23 cellular contexts compared by ENCODE assay signal in the genomic region with DNA sequence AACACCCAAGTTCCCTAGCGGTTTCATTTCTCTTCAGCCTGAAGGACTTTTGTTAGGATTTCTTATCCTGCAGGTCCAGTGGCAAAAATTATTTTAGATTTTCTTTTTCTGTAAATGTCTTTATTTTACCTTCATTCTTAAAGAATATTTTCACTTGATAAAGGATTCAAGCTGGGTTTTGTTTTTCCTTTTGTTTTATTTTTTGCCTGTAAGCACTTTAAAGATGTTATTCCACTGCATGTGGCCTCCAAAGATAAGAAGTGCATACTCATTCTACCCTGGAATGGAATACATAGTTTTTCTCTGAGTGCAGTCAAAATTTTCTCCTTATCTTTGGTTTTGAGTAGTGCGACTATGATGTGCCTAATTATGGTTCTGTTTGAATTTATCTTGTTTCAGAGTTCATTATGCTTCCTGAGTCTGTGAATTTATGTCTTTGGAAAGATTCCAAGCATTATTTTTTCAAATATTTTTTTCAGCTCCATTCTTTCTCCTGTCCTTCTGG.
DNase-seq lines count a peak whose midpoint lies in the region; ATAC-seq and TF ChIP-seq lines count a peak whose summit lies in the region.
"Had no signal": no experiment of that assay in that cellular context is flagged by ENCODE, and none has a peak within 500 bp of the region (broad histone marks: within the 10 kb centered on the region; RNA-seq: fewer than 3 reads in every experiment).

No MANE protein-coding gene starts in this region.

- no peak overlapping the region for H3K4me3 ChIP-seq in CD8-positive, alpha-beta memory T cell (ENCODE audit: low read length)
- H3K4me3 ChIP-seq in Karpas-422 (ENCODE audit: low read length) (no peak overlapping the region), ascending aorta (no peak overlapping the region), fibroblast of pulmonary artery (replicated peaks; ENCODE audit: low read depth, low read length) (no peak overlapping the region), GM23248 (no peak overlapping the region)
- H3K4me3 ChIP-seq: esophagus squamous epithelium, MG63, Peyer's patch, SJCRH30, skin epidermis had no signal

- in situ Hi-C loops in GM23248 (cut with MboI), result no loop called here

- no peaks in the 10 kb centered on the region for H3K9me2 ChIP-seq in Karpas-422 (replicated peaks; ENCODE audit: insufficient read depth, low read length)
- no peaks in the 10 kb centered on the region for H3K9me2 ChIP-seq in GM23248 (ENCODE audit: insufficient read depth)

- H4K20me1 ChIP-seq in Karpas-422 (ENCODE audit: insufficient read depth, low read depth, low read length), result peaks cover 17% of the 10 kb centered on the region; the same call in 1 of the 2 replicates
- H4K20me1 ChIP-seq in GM23248 (ENCODE audit: insufficient read depth), result no peaks in the 10 kb centered on the region

- no peaks in the 10 kb centered on the region for H3K27me3 ChIP-seq in CD8-positive, alpha-beta memory T cell (ENCODE audit: insufficient read depth, low read length, poor library complexity, severe bottlenecking)
- no peaks in the 10 kb centered on the region for H3K27me3 ChIP-seq in Karpas-422 (ENCODE audit: low read length)
- H3K27me3 ChIP-seq in ascending aorta, result no peaks in the 10 kb centered on the region
- H3K27me3 ChIP-seq in GM23248 (replicated peaks; ENCODE audit: insufficient read depth), result no peaks in the 10 kb centered on the region
- H3K27me3 ChIP-seq: esophagus squamous epithelium, MG63, Peyer's patch, SJCRH30 had no signal

- H3K9me3 Mint-ChIP-seq in CD8-positive, alpha-beta memory T cell, result no peaks in the 10 kb centered on the region
- H3K9me3 Mint-ChIP-seq in natural killer cell, result no peaks in the 10 kb centered on the region
- H3K9me3 Mint-ChIP-seq: activated T-cell treated with anti-CD3 and anti-CD28 coated beads, Interleukin-2, amount 50 U/mL, for 4 hours; IgD-negative memory B cell had no signal

- peak overlapping the region; percentile 61 for H3K27ac ChIP-seq in CD8-positive, alpha-beta memory T cell (ENCODE audit: low read depth, low read length)
- H3K27ac ChIP-seq in Karpas-422 (ENCODE audit: low read length) (peak overlapping the region; percentile 28; the same call in 1 of the 2 replicates), ascending aorta (peak overlapping the region; percentile 39 to 42), GM23248 (no peak overlapping the region)
- H3K27ac ChIP-seq: esophagus squamous epithelium, Peyer's patch, SJCRH30, skin epidermis had no signal

- H3K9ac ChIP-seq in Karpas-422 (ENCODE audit: low read length) (no peak overlapping the region), GM23248 (no peak overlapping the region)

- H3K36me3 Mint-ChIP-seq in CD8-positive, alpha-beta memory T cell, result peaks cover 6 to 36% (median 13%) of the 10 kb centered on the region in 3 donors
- H3K36me3 Mint-ChIP-seq in natural killer cell, result no peaks in the 10 kb centered on the region

- CTCF ChIA-PET in CD8-positive, alpha-beta memory T cell (lab: Charles Lee), result no interaction called here

- H3K9me3 ChIP-seq in CD8-positive, alpha-beta memory T cell (ENCODE audit: low read length), result no peaks in the 10 kb centered on the region
- H3K9me3 ChIP-seq in Karpas-422 (ENCODE audit: low read length) (no peaks in the 10 kb centered on the region), ascending aorta (peaks cover 0 to 5% of the 10 kb centered on the region in 2 donors), GM23248 (ENCODE audit: low read depth) (no peaks in the 10 kb centered on the region)
- H3K9me3 ChIP-seq: esophagus squamous epithelium, MG63, Peyer's patch, SJCRH30 had no signal

- H3K4me3 Mint-ChIP-seq in CD8-positive, alpha-beta memory T cell, result no peak overlapping the region
- H3K4me3 Mint-ChIP-seq in natural killer cell, result no peak overlapping the region
- H3K4me3 Mint-ChIP-seq: activated naive CD4-positive, alpha-beta T cell treated with anti-CD3 and anti-CD28 coated beads for 36 hours; activated T-cell treated with anti-CD3 and anti-CD28 coated beads, Interleukin-2, amount 50 U/mL, for 4 hours; CD14-positive monocyte; IgD-negative memory B cell had no signal

- peak overlapping the region in 2 of 8 donors; percentile 24 to 58 for H3K27ac Mint-ChIP-seq in CD8-positive, alpha-beta memory T cell
- H3K27ac Mint-ChIP-seq in natural killer cell, result peak overlapping the region in 1 of 2 donors; percentile 64
- H3K27ac Mint-ChIP-seq: activated naive CD4-positive, alpha-beta T cell treated with anti-CD3 and anti-CD28 coated beads for 36 hours; IgD-negative memory B cell had no signal

- 92 to 93% methylated on average over 2 of the region's 2 CpGs for WGBS in GM23248 (ENCODE audit: low coverage in 1 of 2, low lambda C conversion rate in 2 of 2, missing lambda C conversion rate in 2 of 2), 2 experiments

- H2AFZ ChIP-seq in Karpas-422 (ENCODE audit: low read length) (no peak overlapping the region), GM23248 (no peak overlapping the region)

- TF ChIP-seq CTCF in ascending aorta (IDR thresholded peaks at IDR 0.05) (no peak), fibroblast of pulmonary artery (IDR thresholded peaks at IDR 0.05; ENCODE audit: low read length, missing control alignments) (no peak), natural killer cell (IDR thresholded peaks at IDR 0.05) (no peak)

- POLR2A ChIA-PET in CD8-positive, alpha-beta memory T cell (lab: Charles Lee), result no interaction called here

- DNase-seq in CD8-positive, alpha-beta memory T cell, result no peak
- DNase-seq in Karpas-422 (no peak), ascending aorta (ENCODE audit: low spot score in 2 of 2) (no peak), fibroblast of pulmonary artery (ENCODE audit: low read depth) (peak; percentile 62), GM23248 (no peak), natural killer cell (no peak)
- DNase-seq: activated CD4-positive, alpha-beta T cell treated with anti-CD3 and anti-CD28 coated beads for 4 hours; activated naive CD4-positive, alpha-beta T cell treated with anti-CD3 and anti-CD28 coated beads for 36 hours; activated T-cell treated with anti-CD3 and anti-CD28 coated beads, Interleukin-2, amount 50 U/mL, for 4 hours; esophagus squamous epithelium; mesendoderm; MG63; NCI-H1436; NCI-H510A treated with DMSO at 0.1 percent for 48 hours; Peyer's patch; SJCRH30; stimulated activated CD4-positive, alpha-beta T cell treated with anti-CD3 and anti-CD28 coated beads, Interleukin-2, amount 100 ng/mL, for 24 hours; T-helper 1 cell had no signal

- no peak for ATAC-seq in GM18498 (IDR thresholded peaks at IDR 0.05; ENCODE audit: unreplicated experiment)
- no peak for ATAC-seq in HG02571 (IDR thresholded peaks at IDR 0.05; ENCODE audit: unreplicated experiment)
- ATAC-seq in natural killer cell, result no peak
- ATAC-seq: activated T-cell treated with anti-CD3 and anti-CD28 coated beads, Interleukin-2, amount 50 U/mL, for 4 hours had no signal

- H3K36me3 ChIP-seq in CD8-positive, alpha-beta memory T cell (ENCODE audit: insufficient read depth, low read length), result peaks cover 5% of the 10 kb centered on the region
- peaks cover 52% of the 10 kb centered on the region for H3K36me3 ChIP-seq in Karpas-422 (ENCODE audit: insufficient read depth, low read length)
- H3K36me3 ChIP-seq in ascending aorta, result no peaks in the 10 kb centered on the region
- H3K36me3 ChIP-seq in GM23248 (ENCODE audit: low read depth), result no peaks in the 10 kb centered on the region
- H3K36me3 ChIP-seq: esophagus squamous epithelium, MG63, Peyer's patch, SJCRH30 had no signal

- peaks cover 17% of the 10 kb centered on the region for H3K4me1 ChIP-seq in CD8-positive, alpha-beta memory T cell (ENCODE audit: insufficient read depth, low read length)
- H3K4me1 ChIP-seq in Karpas-422 (ENCODE audit: low read length) (peaks cover 59% of the 10 kb centered on the region), ascending aorta (no peaks in the 10 kb centered on the region), GM23248 (ENCODE audit: insufficient read depth) (no peaks in the 10 kb centered on the region)
- H3K4me1 ChIP-seq: esophagus squamous epithelium, Peyer's patch, SJCRH30 had no signal

- H3K79me2 ChIP-seq in Karpas-422 (ENCODE audit: low read length) (peaks cover 100% of the 10 kb centered on the region), GM23248 (ENCODE audit: insufficient read depth) (no peaks in the 10 kb centered on the region)

- no peaks in the 10 kb centered on the region for H3K27me3 Mint-ChIP-seq in CD8-positive, alpha-beta memory T cell
- H3K27me3 Mint-ChIP-seq in natural killer cell (ENCODE audit: low read depth in 2 of 2), result no peaks in the 10 kb centered on the region
- H3K27me3 Mint-ChIP-seq: IgD-negative memory B cell had no signal

- no peaks in the 10 kb centered on the region for H3F3A ChIP-seq in GM23248 (ENCODE audit: insufficient read depth)

- H3K4me1 Mint-ChIP-seq in CD8-positive, alpha-beta memory T cell, result peaks cover 32 to 68% (median 67%) of the 10 kb centered on the region in 3 donors
- H3K4me1 Mint-ChIP-seq in natural killer cell, result peaks cover 86 to 96% of the 10 kb centered on the region in 2 donors

- H3K4me2 ChIP-seq in Karpas-422 (ENCODE audit: low read depth, low read length, poor library complexity, severe bottlenecking), result no peak overlapping the region
- no peak overlapping the region for H3K4me2 ChIP-seq in GM23248 (ENCODE audit: unreplicated experiment)

- intact Hi-C loops in ascending aorta (cut with DNase I), result no loop called here
- intact Hi-C loops in natural killer cell (cut with micrococcal nuclease), result no loop called here
